In genomic region chr5:148790545-148791333, GRCh38 we compare ENCODE assay signal across 11 cellular contexts. TPM values are rescaled to one million over a fixed set of nuclear protein-coding genes. Genes with fewer than 3 reads are reported as not detected.
DNase-seq lines count a peak whose midpoint lies in the region; ATAC-seq and TF ChIP-seq lines count a peak whose summit lies in the region.
"Had no signal": no experiment of that assay in that cellular context is flagged by ENCODE, and none has a peak within 500 bp of the region (broad histone marks: within the 10 kb centered on the region; RNA-seq: fewer than 3 reads in every experiment).

No MANE protein-coding gene starts in this region.

- intact Hi-C loops in A673 (cut with micrococcal nuclease; ENCODE audit: unreplicated experiment) = no loop called here

- H3K27me3 ChIP-seq in A673 (replicated peaks; ENCODE audit: insufficient read depth, low read depth, low read length, poor library complexity) = peaks cover 6% of the 10 kb centered on the region
- H3K27me3 ChIP-seq: adrenal gland had no signal

- no peak for TF ChIP-seq CTCF in A673 (conservative IDR thresholded peaks at IDR 0.05; ENCODE audit: low read depth, low read length)

- no TSS peak for BruUV-seq in A673 (replicated peaks; lab: Mats Ljungman, UMichigan)

- POLR2A ChIA-PET in A673 (lab: Charles Lee; ENCODE audit: low non-redundant PET) = no interaction called here

- no peaks in the 10 kb centered on the region for H3K36me3 ChIP-seq in A673 (ENCODE audit: insufficient read depth, low read length, poor library complexity, severe bottlenecking)
- H3K36me3 ChIP-seq: adrenal gland had no signal

- peak; percentile 14 for ATAC-seq in GM19043 (IDR thresholded peaks at IDR 0.05; ENCODE audit: low read depth, unreplicated experiment)
- peak; percentile 20 for ATAC-seq in HG02571 (IDR thresholded peaks at IDR 0.05; ENCODE audit: unreplicated experiment)
- ATAC-seq: sciatic nerve had no signal

- H3K9me3 ChIP-seq in A673 (ENCODE audit: low read depth, low read length, poor library complexity, severe bottlenecking) = no peaks in the 10 kb centered on the region
- H3K9me3 ChIP-seq: adrenal gland had no signal

- CTCF ChIA-PET in A673 (lab: Charles Lee) = no interaction called here

- no peak overlapping the region for H3K4me3 ChIP-seq in A673 (ENCODE audit: low read depth, low read length, poor library complexity, severe bottlenecking)
- H3K4me3 ChIP-seq: adrenal gland had no signal

- H3K27ac ChIP-seq in A673 (ENCODE audit: low read depth, low read length, poor library complexity, severe bottlenecking) = no peak overlapping the region
- H3K27ac ChIP-seq: adrenal gland had no signal

- peak; percentile 91 for DNase-seq in HT1080 (ENCODE audit: low read depth)
- peak; percentile 51 for DNase-seq in kidney tubule cell (ENCODE audit: low spot score)
- no peak for DNase-seq in D341Med (ENCODE audit: low spot score)
- no peak for DNase-seq in A673 (ENCODE audit: low spot score)
- no peak for DNase-seq in DMS153 treated with DMSO at 0.1 percent for 48 hours (lab: John Stamatoyannopoulos, UW; ENCODE audit: unreplicated experiment)
- no peak for DNase-seq in activated CD4-positive, alpha-beta T cell treated with anti-CD3 and anti-CD28 coated beads, Interleukin-2, amount 50 U/mL, for 4 hours
- DNase-seq: adrenal gland, NCI-H187 treated with DMSO at 0.1 percent for 48 hours had no signal

- H3K4me1 ChIP-seq in A673 (ENCODE audit: insufficient read depth, low read length, poor library complexity, severe bottlenecking) = no peaks in the 10 kb centered on the region
- H3K4me1 ChIP-seq: adrenal gland had no signal

RNA-seq across cellular contexts. Expression of gene ADRB2, which starts 35.7 kb away (rescaled TPM):
- total RNA-seq in HT1080 (2014; rRNA removed; shearing (Covaris generic)) = 0.11 and 0.17 TPM in 2 replicates
- 0.72 and 0.74 TPM in 2 replicates for polyA plus RNA-seq in HT1080 (2015; cell fraction: cytosol; rRNA removed)
- 1.1 and 1.2 TPM in 2 replicates for polyA plus RNA-seq in HT1080 (2015; cell fraction: nucleus; rRNA removed)
- total RNA-seq in A673 (2021) = not detected in 2 replicates

Comparison
In these comparisons a context has a peak if more than half of its experiments do, and no peak if none do; other contexts are left out.
1. DNase-seq: peak in HT1080 (single experiment) and kidney tubule cell (single experiment); none in D341Med (single experiment), A673 (single experiment), DMS153 treated with DMSO at 0.1 percent for 48 hours (single experiment) and activated CD4-positive, alpha-beta T cell treated with anti-CD3 and anti-CD28 coated beads, Interleukin-2, amount 50 U/mL, for 4 hours (0 of 2).